ENCODE assay signal across 11 cellular contexts in the genomic region with DNA sequence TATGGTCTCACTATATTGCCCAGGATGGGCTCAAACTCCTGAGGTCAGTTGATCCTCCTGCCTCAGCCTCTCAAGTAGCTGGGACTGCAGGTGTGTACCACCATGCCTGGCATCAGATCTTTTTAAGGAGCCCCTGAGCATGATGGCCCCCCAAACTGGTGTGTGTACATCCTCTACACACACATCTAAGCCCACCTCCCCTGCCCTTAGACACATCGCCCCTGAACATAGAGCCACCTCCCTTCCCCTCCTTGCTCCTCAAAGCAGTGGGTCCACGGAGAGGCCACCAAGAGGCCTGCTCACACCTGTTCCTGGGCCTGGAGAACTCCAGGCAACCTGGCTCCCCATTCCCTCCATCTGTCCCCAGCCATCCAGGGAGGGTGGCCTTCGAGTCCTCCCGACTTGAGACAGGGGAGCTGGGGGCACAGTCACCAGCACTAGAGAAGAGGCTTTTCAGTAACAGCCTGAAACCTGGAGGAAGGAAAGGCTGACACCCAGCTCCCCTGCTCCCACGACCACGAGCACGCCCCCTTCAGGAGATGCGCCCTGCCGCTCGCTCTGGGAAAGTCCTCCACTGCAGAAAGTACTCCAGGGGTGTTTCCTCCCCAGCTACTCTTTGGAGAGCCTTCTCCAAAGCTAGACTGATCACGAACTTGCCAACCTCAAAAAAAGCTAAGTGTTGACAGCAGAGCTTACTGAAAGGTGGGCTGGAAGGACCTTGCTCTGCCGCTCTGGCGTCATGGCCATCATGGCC. TPM values are rescaled to one million over a fixed set of nuclear protein-coding genes. Genes with fewer than 3 reads are reported as not detected.
A peak's percentile ranks its signal among the peaks of the same experiment; 100 is the strongest.
DNase-seq lines count a peak whose midpoint lies in the region; ATAC-seq and TF ChIP-seq lines count a peak whose summit lies in the region.
"Had no signal": no experiment of that assay in that cellular context is flagged by ENCODE, and none has a peak within 500 bp of the region (broad histone marks: within the 10 kb centered on the region; RNA-seq: fewer than 3 reads in every experiment).

No MANE protein-coding gene starts in this region.

- TF ChIP-seq EP300 in stomach (IDR thresholded peaks at IDR 0.05) = no peak

- TF ChIP-seq CTCF in WERI-Rb-1 (IDR thresholded peaks at IDR 0.05; ENCODE audit: low read depth, low read length) (peak; percentile 53), right atrium auricular region (IDR thresholded peaks at IDR 0.05) (no peak), stomach (IDR thresholded peaks at IDR 0.05) (no peak)

- no peak for ATAC-seq in GM21381 (IDR thresholded peaks at IDR 0.05; ENCODE audit: unreplicated experiment)
- ATAC-seq: A549 had no signal

- no peak for DNase-seq in T-helper 2 cell treated with Interferon-gamma antibody and Interleukin-4, amounts not matched to agents 5 μg/mL and 100 μg/mL, for 36 hours (ENCODE audit: low spot score)
- DNase-seq in T-helper 2 cell (no peak), WERI-Rb-1 (no peak), right atrium auricular region (ENCODE audit: low spot score) (no peak), stomach (no peak), NCI-H128 (lab: John Stamatoyannopoulos, UW; ENCODE audit: unreplicated experiment) (no peak)
- no peak for DNase-seq in stimulated activated CD4-positive, alpha-beta T cell treated with anti-CD3 and anti-CD28 coated beads, Interleukin-1b, Interleukin-23, amount 100 ng/mL, for 48 hours

- no peak overlapping the region for H3K4me3 Mint-ChIP-seq in T-helper 2 cell treated with Interferon-gamma antibody and Interleukin-4, amounts not matched to agents 5 μg/mL and 100 μg/mL, for 36 hours

- 78 to 89% (median 84%) methylated on average over 6 to 13 of the region's 13 CpGs for WGBS in stomach, 5 donors

- H3K4me3 ChIP-seq in WERI-Rb-1 (ENCODE audit: low read depth, low read length) (no peak overlapping the region), right atrium auricular region (no peak overlapping the region), stomach (no peak overlapping the region)
- H3K4me3 ChIP-seq: A549 had no signal

- H3K9me3 ChIP-seq in WERI-Rb-1 (ENCODE audit: severe bottlenecking) (peaks cover 3% of the 10 kb centered on the region), right atrium auricular region (no peaks in the 10 kb centered on the region), stomach (peaks cover 0 to 10% (median 5%) of the 10 kb centered on the region in 4 donors)

- H3K27me3 Mint-ChIP-seq in T-helper 2 cell treated with Interferon-gamma antibody and Interleukin-4, amounts not matched to agents 5 μg/mL and 100 μg/mL, for 36 hours (ENCODE audit: low read depth) = no peaks in the 10 kb centered on the region

- H3K36me3 Mint-ChIP-seq in T-helper 2 cell treated with Interferon-gamma antibody and Interleukin-4, amounts not matched to agents 5 μg/mL and 100 μg/mL, for 36 hours (ENCODE audit: low read depth) = peaks cover 1% of the 10 kb centered on the region

- TF ChIP-seq POLR2A in stomach (IDR thresholded peaks at IDR 0.05) = no peak

- intact Hi-C loops in stomach (cut with DNase I; ENCODE audit: low total_unique reads) = no loop called here

- H3K36me3 ChIP-seq in WERI-Rb-1 = no peaks in the 10 kb centered on the region
- H3K36me3 ChIP-seq in right atrium auricular region = no peaks in the 10 kb centered on the region
- no peaks in the 10 kb centered on the region for H3K36me3 ChIP-seq in stomach

- peaks cover 0 to 79% of the 10 kb centered on the region in 2 donors for H3K4me1 ChIP-seq in right atrium auricular region
- H3K4me1 ChIP-seq in stomach = peaks cover 6 to 26% (median 23%) of the 10 kb centered on the region in 4 donors

- H3K27me3 ChIP-seq in WERI-Rb-1 (ENCODE audit: insufficient read depth, low read depth, severe bottlenecking) (no peaks in the 10 kb centered on the region), right atrium auricular region (no peaks in the 10 kb centered on the region), stomach (peaks cover 0 to 27% (median 5%) of the 10 kb centered on the region in 3 donors)

- peaks cover 16% of the 10 kb centered on the region for H3K4me1 Mint-ChIP-seq in T-helper 2 cell treated with Interferon-gamma antibody and Interleukin-4, amounts not matched to agents 5 μg/mL and 100 μg/mL, for 36 hours (ENCODE audit: low read depth)

- H3K27ac Mint-ChIP-seq in T-helper 2 cell treated with Interferon-gamma antibody and Interleukin-4, amounts not matched to agents 5 μg/mL and 100 μg/mL, for 36 hours = peak overlapping the region; percentile 72

- H3K27ac ChIP-seq in WERI-Rb-1 (no peak overlapping the region), right atrium auricular region (peak overlapping the region; percentile 53 to 64), stomach (peak overlapping the region; percentile 5 to 73 (median 51))
- H3K27ac ChIP-seq: A549 had no signal

- peaks cover 10% of the 10 kb centered on the region for H3K9me3 Mint-ChIP-seq in T-helper 2 cell treated with Interferon-gamma antibody and Interleukin-4, amounts not matched to agents 5 μg/mL and 100 μg/mL, for 36 hours

RNA-seq across cellular contexts. Expression of gene PRR29, which starts 12.6 kb away (rescaled TPM):
- total RNA-seq in right atrium auricular region (under 1 TPM in 1 of 2 donors, not detected in 1; 0.08 TPM), stomach (under 1 TPM in 1 of 5 donors, not detected in 4; 0.92 TPM)
- under 1 TPM in 2 of 3 donors, not detected in 1; 0.08 to 0.50 TPM for polyA plus RNA-seq in stomach

RNA-seq across cellular contexts. Expression of gene SCN4A, which starts 12.8 kb away (rescaled TPM):
- total RNA-seq in right atrium auricular region = 1 to 10 TPM in 1 of 2 donors, under 1 TPM in 1; 0.74 to 2.5 TPM
- 1 to 10 TPM in 3 of 5 donors, not detected in 2; 1.2 to 2.7 (median 2.4) TPM for total RNA-seq in stomach
- polyA plus RNA-seq in stomach = under 1 TPM; 0.05 to 0.31 (median 0.19) TPM
- total RNA-seq: epithelial cell of proximal tubule, M059J had no signal

RNA-seq across cellular contexts. Expression of gene ICAM2, which starts 34.9 kb away (rescaled TPM):
- 100 to 1,000 TPM in 1 of 2 donors, 10 to 100 TPM in 1; 74.6 to 109 TPM for total RNA-seq in right atrium auricular region
- total RNA-seq in stomach = 10 to 100 TPM in 1 of 5 donors, 1 to 10 TPM in 2, not detected in 2; 4.7 to 25.3 (median 9.9) TPM
- 10 to 100 TPM in 2 of 3 donors, 1 to 10 TPM in 1; 8.2 to 15.4 (median 11.5) TPM for polyA plus RNA-seq in stomach
- polyA plus RNA-seq: A549 had no signal

RNA-seq across cellular contexts. Expression of gene CD79B, which starts 53.4 kb away (rescaled TPM):
- 1 to 10 TPM; 2.2 to 7.3 TPM for total RNA-seq in right atrium auricular region
- 1 to 10 TPM in 2 of 5 donors, not detected in 3; 4.8 to 5.3 TPM for total RNA-seq in stomach
- 1 to 10 TPM; 1.7 to 9.7 (median 8.1) TPM for polyA plus RNA-seq in stomach
- total RNA-seq: epithelial cell of proximal tubule had no signal
